Comparison of ENCODE assay signal across 25 cellular contexts in genomic region chr20:10360878-10361277, GRCh38.
"Had no signal": no experiment of that assay in that cellular context is flagged by ENCODE, and none has a peak within 500 bp of the region (broad histone marks: within the 10 kb centered on the region; RNA-seq: fewer than 3 reads in every experiment).

No MANE protein-coding gene starts in this region.

- ATAC-seq: activated CD4-positive, alpha-beta T cell treated with anti-CD3 and anti-CD28 coated beads for 36 hours; activated CD8-positive, alpha-beta T cell treated with anti-CD3 and anti-CD28 coated beads for 36 hours; T-helper 17 cell had no signal

- H3K4me2 ChIP-seq: KMS-11 had no signal

- DNase-seq: activated CD4-positive, alpha-beta T cell treated with anti-CD3 and anti-CD28 coated beads for 36 hours; activated CD8-positive, alpha-beta memory T cell treated with anti-CD3 and anti-CD28 coated beads, Interleukin-2, amount 50 U/mL, for 4 hours; activated CD8-positive, alpha-beta T cell treated with anti-CD3 and anti-CD28 coated beads for 36 hours; activated gamma-delta T cell treated with Interleukin-2 at 50 U/mL for 16 hours; activated naive CD4-positive, alpha-beta T cell treated with anti-CD3 and anti-CD28 coated beads, Interleukin-2, amount 10 ng/mL, durations not matched to agents 7 days and 5 days; activated naive CD8-positive, alpha-beta T cell treated with anti-CD3 and anti-CD28 coated beads for 36 hours; activated T-cell treated with anti-CD3 and anti-CD28 coated beads, Interleukin-2, amount 50 U/mL, for 72 hours; anterior cingulate cortex; cerebellar nuclear complex; MG63; MV-4-11; NCI-H1092 treated with DMSO at 0.1 percent for 48 hours; NCI-H1417 treated with DMSO at 0.1 percent for 48 hours; NCI-H1694; NCI-H2029; NCI-H2107; NCI-H524; Peyer's patch; SHP77; T-helper 17 cell; T1000; WERI-Rb-1 had no signal

- H3K27ac ChIP-seq: cardiac muscle cell, KMS-11, Peyer's patch, SJSA1, WERI-Rb-1 had no signal

- H3K27me3 ChIP-seq: cardiac muscle cell, MG63, Peyer's patch, SJSA1 had no signal

- H3K4me3 ChIP-seq: cardiac muscle cell, MG63, Peyer's patch, SJSA1 had no signal

- H3K4me1 ChIP-seq: Peyer's patch had no signal

- H3K9me3 ChIP-seq: MG63, Peyer's patch, SJSA1 had no signal

- H3K36me3 ChIP-seq: cardiac muscle cell, MG63, Peyer's patch, SJSA1, WERI-Rb-1 had no signal

- H3K9ac ChIP-seq: KMS-11 had no signal
